ENCODE assay signal across 11 cellular contexts in genomic region chr14:52021971-52022600, GRCh38. TPM values are rescaled to one million over a fixed set of nuclear protein-coding genes. Genes with fewer than 3 reads are reported as not detected.
DNase-seq lines count a peak whose midpoint lies in the region; ATAC-seq lines count a peak whose summit lies in the region.
"Had no signal": no experiment of that assay in that cellular context is flagged by ENCODE, and none has a peak within 500 bp of the region (broad histone marks: within the 10 kb centered on the region; RNA-seq: fewer than 3 reads in every experiment).

No MANE protein-coding gene starts in this region.

- H2BK120ac ChIP-seq in mesenchymal stem cell (ENCODE audit: low read depth, low read length): no peak overlapping the region

- H3K79me1 ChIP-seq in mesenchymal stem cell (replicated peaks; ENCODE audit: low read length, poor library complexity, severe bottlenecking): no peaks in the 10 kb centered on the region

- H3K9me3 ChIP-seq in mesenchymal stem cell (ENCODE audit: control insufficient read depth, low read length): no peaks in the 10 kb centered on the region

- H3K4me3 Mint-ChIP-seq in activated T-cell treated with anti-CD3 and anti-CD28 coated beads, Interleukin-2, amount 50 U/mL, for 24 hours: peak overlapping the region; percentile 4

- H3K36me3 Mint-ChIP-seq in activated T-cell treated with anti-CD3 and anti-CD28 coated beads, Interleukin-2, amount 50 U/mL, for 24 hours (ENCODE audit: low read depth): no peaks in the 10 kb centered on the region

- no peak overlapping the region for H2BK5ac ChIP-seq in mesenchymal stem cell (ENCODE audit: low read depth, low read length, poor library complexity, severe bottlenecking)

- H3K9ac ChIP-seq in mesenchymal stem cell (ENCODE audit: low read length): no peak overlapping the region

- peaks cover 2% of the 10 kb centered on the region for H3K9me3 Mint-ChIP-seq in activated T-cell treated with anti-CD3 and anti-CD28 coated beads, Interleukin-2, amount 50 U/mL, for 24 hours

- no peak overlapping the region for H4K8ac ChIP-seq in mesenchymal stem cell (ENCODE audit: low read length)

- ATAC-seq in GM21423 (IDR thresholded peaks at IDR 0.05; ENCODE audit: unreplicated experiment): peak; percentile 75
- ATAC-seq in HG03196 (IDR thresholded peaks at IDR 0.05; ENCODE audit: unreplicated experiment): peak; percentile 74
- no peak for ATAC-seq in esophagus mucosa

- no peak overlapping the region for H3K4me3 ChIP-seq in mesenchymal stem cell (ENCODE audit: insufficient read depth in 1 of 2, low read depth in 1 of 2, low read length in 2 of 2)

- no peak overlapping the region for H3K23ac ChIP-seq in mesenchymal stem cell (ENCODE audit: low read length in 2 of 2)

- H3K27ac ChIP-seq in mesenchymal stem cell (ENCODE audit: low read length, poor library complexity, severe bottlenecking): no peak overlapping the region
- H3K27ac ChIP-seq: VCaP had no signal

- peaks cover 4% of the 10 kb centered on the region for H3K27me3 Mint-ChIP-seq in activated T-cell treated with anti-CD3 and anti-CD28 coated beads, Interleukin-2, amount 50 U/mL, for 24 hours

- DNase-seq in activated T-cell treated with anti-CD3 and anti-CD28 coated beads, Interleukin-2, amount 50 U/mL, for 24 hours: no peak
- no peak for DNase-seq in activated T-cell treated with anti-CD3 and anti-CD28 coated beads, Interleukin-2, amount 50 U/mL, for 1 hour
- DNase-seq in mesenchymal stem cell (peak; percentile 54), SKM-1 treated with dmso at 0.1 percent for 144 hours (lab: John Stamatoyannopoulos, UW; ENCODE audit: unreplicated experiment) (no peak), hypothalamus (lab: John Stamatoyannopoulos, UW) (no peak)
- DNase-seq: KG1; NK-92 treated with Interleukin-12 subunit alpha and Interleukin-12 subunit beta, amount 100 ng/mL, for 24 hours had no signal

- H3K4ac ChIP-seq in mesenchymal stem cell (ENCODE audit: low read depth in 1 of 2, low read length in 2 of 2): peak overlapping the region in 1 of 2 experiments; percentile 62

- no peak overlapping the region for H4K91ac ChIP-seq in mesenchymal stem cell (ENCODE audit: low read length)

- no peak overlapping the region for H2AFZ ChIP-seq in mesenchymal stem cell (ENCODE audit: low read depth, low read length)

- peaks cover 0 to 1% of the 10 kb centered on the region in 2 experiments for H3K27me3 ChIP-seq in mesenchymal stem cell (ENCODE audit: control insufficient read depth in 1 of 2, insufficient read depth in 1 of 2, low read length in 2 of 2)

- H3K4me1 ChIP-seq in mesenchymal stem cell (ENCODE audit: control insufficient read depth, insufficient read depth, low read depth, low read length): peaks cover 4% of the 10 kb centered on the region

- WGBS in mesenchymal stem cell: 94% methylated on average over 3 of the region's 5 CpGs

- H3K27ac Mint-ChIP-seq in activated T-cell treated with anti-CD3 and anti-CD28 coated beads, Interleukin-2, amount 50 U/mL, for 24 hours: peak overlapping the region; percentile 1

- no peak overlapping the region for H3K4me2 ChIP-seq in mesenchymal stem cell (ENCODE audit: low read length, poor library complexity, severe bottlenecking)

- H2AK5ac ChIP-seq in mesenchymal stem cell (ENCODE audit: low read length, severe bottlenecking): no peak overlapping the region

- H2BK15ac ChIP-seq in mesenchymal stem cell (ENCODE audit: low read depth, poor library complexity, severe bottlenecking): no peak overlapping the region

- H3K18ac ChIP-seq in mesenchymal stem cell (ENCODE audit: low read depth in 1 of 2, low read length in 2 of 2): peak overlapping the region in 1 of 2 experiments; percentile 19

- peaks cover 1 to 32% of the 10 kb centered on the region in 2 experiments for H3K36me3 ChIP-seq in mesenchymal stem cell (ENCODE audit: control insufficient read depth in 1 of 2, insufficient read depth in 2 of 2, low read depth in 1 of 2, low read length in 2 of 2)

- no peak overlapping the region for H3K14ac ChIP-seq in mesenchymal stem cell (ENCODE audit: low read length in 2 of 2)

- peak overlapping the region in 1 of 2 experiments; percentile 47 for H2BK12ac ChIP-seq in mesenchymal stem cell (ENCODE audit: low read length in 2 of 2)

- peaks cover 44% of the 10 kb centered on the region for H3K4me1 Mint-ChIP-seq in activated T-cell treated with anti-CD3 and anti-CD28 coated beads, Interleukin-2, amount 50 U/mL, for 24 hours (ENCODE audit: low read depth)

RNA-seq across cellular contexts. Expression of gene RTRAF, which starts 32.7 kb away (rescaled TPM):
- polyA plus RNA-seq in mesenchymal stem cell (2013, experiment 1 of 2): 522 TPM
- polyA plus RNA-seq in mesenchymal stem cell (2013, experiment 2 of 2): 530 TPM
- total RNA-seq in esophagus mucosa: 122 TPM

RNA-seq across cellular contexts. Expression of gene NID2, which starts 46.8 kb away (rescaled TPM):
- polyA plus RNA-seq in mesenchymal stem cell (2013, experiment 1 of 2): 213 TPM
- polyA plus RNA-seq in mesenchymal stem cell (2013, experiment 2 of 2): 208 TPM
- 2.3 TPM for total RNA-seq in esophagus mucosa
